In genomic region chr21:29187939-29188338, GRCh38 we compare ENCODE assay signal across 11 cellular contexts.
DNase-seq lines count a peak whose midpoint lies in the region; ATAC-seq and TF ChIP-seq lines count a peak whose summit lies in the region.
"Had no signal": no experiment of that assay in that cellular context is flagged by ENCODE, and none has a peak within 500 bp of the region (broad histone marks: within the 10 kb centered on the region; RNA-seq: fewer than 3 reads in every experiment).

No MANE protein-coding gene starts in this region.

- H3K4me3 ChIP-seq in LNCaP clone FGC (ENCODE audit: low read depth, low read length): no peak overlapping the region
- H3K4me3 ChIP-seq in cardiac fibroblast (replicated peaks in 1 of 2; ENCODE audit: low read depth in 2 of 2, low read length in 2 of 2): no peak overlapping the region
- H3K4me3 ChIP-seq: coronary artery had no signal

- peak; percentile 83 for DNase-seq in AG08395 (ENCODE audit: low spot score)
- DNase-seq in LNCaP clone FGC (ENCODE audit: low read depth): peak; percentile 26
- DNase-seq in cardiac fibroblast (ENCODE audit: low read depth in 2 of 2): peak; percentile 91 to 96
- DNase-seq in medulla oblongata (ENCODE audit: extremely low spot score): peak; percentile 30
- DNase-seq in activated naive CD4-positive, alpha-beta T cell (lab: John Stamatoyannopoulos, UW): no peak
- no peak for DNase-seq in activated naive CD4-positive, alpha-beta T cell treated with Interleukin-2 at 50 U/mL for 16 hours
- DNase-seq: activated CD8-positive, alpha-beta memory T cell treated with anti-CD3 and anti-CD28 coated beads, Interleukin-2, amount 10 ng/mL, durations not matched to agents 7 days and 5 days; NCI-H2029 had no signal

- TF ChIP-seq CTCF in LNCaP clone FGC (IDR thresholded peaks at IDR 0.05; ENCODE audit: control insufficient read depth, extremely low read depth, insufficient read depth) (no peak), cardiac fibroblast (IDR thresholded peaks at IDR 0.05; ENCODE audit: low read depth, low read length) (no peak)

- no peak for ATAC-seq in HG03442 (IDR thresholded peaks at IDR 0.05; ENCODE audit: unreplicated experiment)
- no peak for ATAC-seq in HG03139 (IDR thresholded peaks at IDR 0.05; ENCODE audit: unreplicated experiment)
- ATAC-seq: activated CD8-positive, alpha-beta memory T cell treated with anti-CD3 and anti-CD28 coated beads, Interleukin-2, amount 10 ng/mL, durations not matched to agents 7 days and 5 days had no signal

Comparison
In these comparisons a context has a peak if more than half of its experiments do, and no peak if none do; other contexts are left out.
1. DNase-seq: peak in AG08395 (single experiment), LNCaP clone FGC (single experiment), cardiac fibroblast (2 of 2) and medulla oblongata (single experiment); none in activated naive CD4-positive, alpha-beta T cell (0 of 4) and activated naive CD4-positive, alpha-beta T cell treated with Interleukin-2 at 50 U/mL for 16 hours (single experiment).